8 cellular contexts compared by ENCODE assay signal in the genomic region with DNA sequence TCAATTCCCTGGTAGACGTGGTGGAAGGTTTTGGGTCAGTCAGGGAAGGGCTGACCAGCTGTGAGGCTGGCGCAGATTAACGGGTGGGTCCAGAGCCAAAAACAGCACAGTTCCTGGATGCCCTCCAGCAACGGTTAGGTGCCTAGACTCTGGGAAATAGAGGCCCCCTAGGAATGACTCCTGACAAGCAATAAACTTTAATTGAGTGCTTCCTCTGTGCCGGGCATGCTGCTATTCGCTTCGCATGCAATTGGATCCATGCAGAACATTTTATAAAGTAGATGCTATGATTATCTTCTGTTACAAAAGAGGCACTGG. TPM values are rescaled to one million over a fixed set of nuclear protein-coding genes. Genes with fewer than 3 reads are reported as not detected.
DNase-seq lines count a peak whose midpoint lies in the region; ATAC-seq, FAIRE-seq and TF ChIP-seq lines count a peak whose summit lies in the region.

No MANE protein-coding gene starts in this region.

- H3K27me3 ChIP-seq in K562 (ENCODE audit: control insufficient read depth in 2 of 2, insufficient read depth in 2 of 2, low read length in 2 of 2), result no peaks in the 10 kb centered on the region
- no peaks in the 10 kb centered on the region for H3K27me3 ChIP-seq in keratinocyte (ENCODE audit: control insufficient read depth, extremely low read depth, insufficient read depth, low read length)
- H3K27me3 ChIP-seq in stomach, result no peaks in the 10 kb centered on the region

- H3K9me3 ChIP-seq in K562 (replicated peaks; ENCODE audit: control insufficient read depth, insufficient read depth, low read depth, low read length) (no peaks in the 10 kb centered on the region), keratinocyte (ENCODE audit: control insufficient read depth, low read depth, low read length) (no peaks in the 10 kb centered on the region), stomach (peaks cover 0 to 14% (median 0%) of the 10 kb centered on the region in 4 donors)

- H4K20me1 ChIP-seq in K562 (replicated peaks; ENCODE audit: control insufficient read depth, insufficient read depth, low read length) (no peaks in the 10 kb centered on the region), keratinocyte (ENCODE audit: control insufficient read depth, extremely low read depth, insufficient read depth, low read length) (no peaks in the 10 kb centered on the region)

- ATAC-seq in K562 (no peak), GM21723 (IDR thresholded peaks at IDR 0.05; ENCODE audit: unreplicated experiment) (no peak)

- DNase-seq in DMS 273 (lab: John Stamatoyannopoulos, UW; ENCODE audit: unreplicated experiment), result peak; percentile 72
- peak; percentile 84 for DNase-seq in M059J (ENCODE audit: low read depth)
- DNase-seq in K562 (ENCODE audit: extremely low read depth in 1 of 4, low spot score in 3 of 4), result peak in 1 of 4 experiments; percentile 28
- DNase-seq in keratinocyte (ENCODE audit: low read depth, low spot score), result no peak
- peak; percentile 50 for DNase-seq in stomach
- no peak for DNase-seq in medulla oblongata (ENCODE audit: extremely low spot score)
- no peak for DNase-seq in SIG-M5 (lab: John Stamatoyannopoulos, UW)

- no peak for FAIRE-seq in K562 (lab: Jason Lieb, UNC)
- FAIRE-seq in keratinocyte (lab: Jason Lieb, UNC), result no peak

- no peak for TF ChIP-seq RAD21 in K562 (CRISPR knock-in tag; conservative IDR thresholded peaks at IDR 0.05 in 1 of 2, IDR thresholded peaks at IDR 0.05 in 1 of 2)

- H3K4me1 ChIP-seq in K562 (replicated peaks in 1 of 2; ENCODE audit: control insufficient read depth in 2 of 2, insufficient read depth in 2 of 2, low read length in 2 of 2) (peaks cover 12 to 26% of the 10 kb centered on the region in 2 experiments), keratinocyte (ENCODE audit: control insufficient read depth, extremely low read depth, insufficient read depth, low read length) (peaks cover 3% of the 10 kb centered on the region), stomach (peaks cover 9 to 32% (median 21%) of the 10 kb centered on the region in 4 donors)

- peaks cover 13% of the 10 kb centered on the region; the same call in 1 of the 3 replicates for H3K36me3 ChIP-seq in K562 (ENCODE audit: control insufficient read depth, insufficient read depth, low read length)
- peaks cover 0 to 4% of the 10 kb centered on the region in 2 experiments for H3K36me3 ChIP-seq in keratinocyte (ENCODE audit: control insufficient read depth in 2 of 2, extremely low read depth in 1 of 2, insufficient read depth in 2 of 2, low read length in 2 of 2)
- H3K36me3 ChIP-seq in stomach, result peaks cover 0 to 19% (median 12%) of the 10 kb centered on the region in 4 donors

- H3K9me1 ChIP-seq in K562 (ENCODE audit: control insufficient read depth, insufficient read depth, low read length) (no peaks in the 10 kb centered on the region), keratinocyte (ENCODE audit: control insufficient read depth, extremely low read depth, insufficient read depth, low read length) (no peaks in the 10 kb centered on the region)

- H3K4me3 ChIP-seq in K562, result peak overlapping the region; percentile 54
- peak overlapping the region; percentile 61 to 77 (median 67) for H3K4me3 ChIP-seq in keratinocyte (ENCODE audit: control insufficient read depth in 2 of 3, extremely low read depth in 1 of 3, insufficient read depth in 2 of 3, low read depth in 1 of 3, low read length in 3 of 3)
- peak overlapping the region; percentile 61 to 79 (median 64) for H3K4me3 ChIP-seq in stomach

- dilution Hi-C loops in keratinocyte (cut with MboI; ENCODE audit: extremely low pct_ligation_motif_present, low sequenced_read_pairs), result no loop called here

- peak overlapping the region; percentile 78 to 89; a peak in 3 of 4 replicates for H3K9ac ChIP-seq in K562 (ENCODE audit: insufficient read depth in 1 of 2, low read depth in 2 of 2, low read length in 2 of 2)
- peak overlapping the region; percentile 78 for H3K9ac ChIP-seq in keratinocyte (ENCODE audit: control insufficient read depth, extremely low read depth, insufficient read depth, low read length)

- H3K79me2 ChIP-seq in K562 (ENCODE audit: control insufficient read depth, insufficient read depth, low read length), result peaks cover 33% of the 10 kb centered on the region
- peaks cover 4% of the 10 kb centered on the region for H3K79me2 ChIP-seq in keratinocyte (ENCODE audit: control insufficient read depth, insufficient read depth, low read length)

- TF ChIP-seq POLR2A in K562 (conservative IDR thresholded peaks at IDR 0.05) (no peak), stomach (IDR thresholded peaks at IDR 0.05) (no peak)

- TF ChIP-seq CTCF in K562 (IDR thresholded peaks at IDR 0.05 in 2 of 3, conservative IDR thresholded peaks at IDR 0.05 in 1 of 3; ENCODE audit: insufficient read depth in 2 of 3, low read depth in 1 of 3, low read length in 3 of 3) (no peak), keratinocyte (optimal IDR thresholded peaks at IDR 0.05 in 1 of 3, IDR thresholded peaks at IDR 0.05 in 1 of 3, conservative IDR thresholded peaks at IDR 0.05 in 1 of 3; ENCODE audit: extremely low read depth in 1 of 3, insufficient read depth in 2 of 3, low read length in 3 of 3) (no peak), stomach (IDR thresholded peaks at IDR 0.05) (no peak)

- H2AFZ ChIP-seq in K562 (ENCODE audit: low read depth, low read length) (peak overlapping the region; percentile 97), keratinocyte (ENCODE audit: control insufficient read depth, low read length) (peak overlapping the region; percentile 2)

- CTCF ChIA-PET in K562 (lab: Yijun Ruan, JAX; ENCODE audit: low intra/inter-chr PET ratio), result no interaction called here

- in situ Hi-C loops in K562 (cut with MboI), result no loop called here

- POLR2A ChIA-PET in K562 (lab: Yijun Ruan, JAX), result no interaction called here

- WGBS in K562 (ENCODE audit: insufficient coverage, low coverage, missing lambda C conversion rate), result 24% methylated on average over 7 of the region's 7 CpGs
- 13 to 45% (median 24%) methylated on average over 6 to 7 of the region's 7 CpGs for WGBS in stomach, 5 donors

- BruUV-seq in K562 (replicated peaks; lab: Mats Ljungman, UMichigan), result no TSS peak

- H3K27ac ChIP-seq in K562 (ENCODE audit: extremely low read depth, low read depth, low read length) (peak overlapping the region; percentile 72), keratinocyte (ENCODE audit: control insufficient read depth, insufficient read depth, low read length) (peak overlapping the region; percentile 68), stomach (peak overlapping the region in 4 of 5 donors; percentile 94 to 96 (median 95))

- intact Hi-C loops in K562 (cut with micrococcal nuclease) (no loop called here), stomach (cut with DNase I; ENCODE audit: low total_unique reads) (no loop called here)

- peak overlapping the region; percentile 84 for H3K4me2 ChIP-seq in K562 (ENCODE audit: insufficient read depth, low read length)
- H3K4me2 ChIP-seq in keratinocyte (ENCODE audit: control insufficient read depth, extremely low read depth, insufficient read depth, low read depth, low read length), result peak overlapping the region; percentile 75

- TF ChIP-seq EP300 in K562 (IDR thresholded peaks at IDR 0.05; ENCODE audit: low read length) (no peak), stomach (IDR thresholded peaks at IDR 0.05) (no peak)

RNA-seq across cellular contexts. Expression of a gene that starts 0.7 kb away (rescaled TPM):
- 7.6 and 8.6 TPM in 2 replicates for total RNA-seq in M059J (2014; rRNA removed; shearing (Covaris generic))
- 9.9 and 26.9 TPM in 2 replicates for total RNA-seq in K562 (2011; cell fraction: chromatin; rRNA removed; ENCODE audit: low replicate concordance)
- total RNA-seq in K562 (2011; cell fraction: nucleolus; rRNA removed), result 4.0 and 7.2 TPM in 2 replicates
- total RNA-seq in K562 (2011; cell fraction: nucleoplasm; rRNA removed), result 12.3 and 16.6 TPM in 2 replicates
- 2.6 and 3.2 TPM in 2 replicates for total RNA-seq in K562 (2014; rRNA removed)
- total RNA-seq in K562 (2014; rRNA removed; fragmentation: Illumina TruSeq; extraction: Trizol), result 5.6 and 6.0 TPM in 2 replicates
- total RNA-seq in K562 (2015; rRNA removed; fragmentation: Illumina TruSeq; extraction: Trizol), result 5.7 TPM in 2 replicates
- 3.4 TPM in 2 replicates for total RNA-seq in K562 (2021)
- polyA plus RNA-seq in K562 (2011; rRNA removed), result 7.9 and 8.4 TPM in 2 replicates
- 1.1 and 3.0 TPM in 2 replicates for polyA plus RNA-seq in K562 (2011; cell fraction: cytosol; rRNA removed)
- 17.5 and 24.9 TPM in 2 replicates for polyA plus RNA-seq in K562 (2011; cell fraction: nucleus; rRNA removed)
- 1.7 and 3.5 TPM in 2 replicates for polyA plus RNA-seq in K562 (2012)
- 4.6 and 4.7 TPM in 2 replicates for polyA plus RNA-seq in K562 (2014; fragmentation: Illumina TruSeq; extraction: Trizol)
- polyA plus RNA-seq in K562 (2014; fragmentation: Nextera tagmentation; extraction: Ambion mirVana), result 1 to 10 TPM; 1.4 to 4.2 TPM
- 3.9 and 4.3 TPM in 2 replicates for polyA plus RNA-seq in K562 (2014; rRNA removed)
- 7.4 and 11.1 TPM in 2 replicates for polyA minus RNA-seq in K562 (2011; rRNA and poly(A)+ RNA removed)
- polyA minus RNA-seq in K562 (2011; cell fraction: cytosol; rRNA and poly(A)+ RNA removed), result 1.9 and 2.0 TPM in 2 replicates
- polyA minus RNA-seq in K562 (2011; cell fraction: nucleus; rRNA and poly(A)+ RNA removed), result 11.7 and 24.3 TPM in 2 replicates
- 2.5 to 5.7 TPM (median 5.3 TPM) in 3 replicates for polyA plus RNA-seq in keratinocyte
- 4.5 TPM for polyA plus RNA-seq in keratinocyte (2011; ENCODE audit: low read depth)
- 1.4 and 3.1 TPM in 2 replicates for polyA plus RNA-seq in keratinocyte (2011; cell fraction: cytosol; rRNA removed)
- polyA plus RNA-seq in keratinocyte (2011; cell fraction: nucleus; rRNA removed), result 9.3 and 11.4 TPM in 2 replicates
- 1.9 and 2.3 TPM in 2 replicates for polyA plus RNA-seq in keratinocyte (2012; ENCODE audit: low replicate concordance)
- 3.3 to 5.0 TPM in 2 of 3 replicates, not detected in the other for polyA minus RNA-seq in keratinocyte
- 1.7 TPM for polyA minus RNA-seq in keratinocyte (2011; cell fraction: cytosol; rRNA and poly(A)+ RNA removed)
- 3.7 and 7.1 TPM in 2 replicates for polyA minus RNA-seq in keratinocyte (2011; cell fraction: nucleus; rRNA and poly(A)+ RNA removed)
- total RNA-seq in stomach, result 10 to 100 TPM in 4 of 5 donors, 1 to 10 TPM in 1; 1.8 to 16.5 (median 11.9) TPM
- polyA plus RNA-seq in stomach, result 1 to 10 TPM in 1 of 3 donors, under 1 TPM in 2; 0.92 to 2.2 (median 0.93) TPM

RNA-seq across cellular contexts. Expression of a gene that starts 1.4 kb away (rescaled TPM):
- 6.9 and 16.0 TPM in 2 replicates for total RNA-seq in M059J (2014; rRNA removed; shearing (Covaris generic))
- 8.5 and 13.4 TPM in 2 replicates for total RNA-seq in K562 (2011; cell fraction: chromatin; rRNA removed; ENCODE audit: low replicate concordance)
- total RNA-seq in K562 (2011; cell fraction: nucleolus; rRNA removed), result 5.8 and 7.2 TPM in 2 replicates
- total RNA-seq in K562 (2011; cell fraction: nucleoplasm; rRNA removed), result 9.5 and 10.4 TPM in 2 replicates
- total RNA-seq in K562 (2014; rRNA removed) (3.0 and 4.0 TPM in 2 replicates), K562 (2014; rRNA removed; fragmentation: Illumina TruSeq; extraction: Trizol) (4.4 and 4.7 TPM in 2 replicates), K562 (2015; rRNA removed; fragmentation: Illumina TruSeq; extraction: Trizol) (4.9 and 5.7 TPM in 2 replicates), K562 (2021) (3.2 and 4.2 TPM in 2 replicates), stomach (10 to 100 TPM in 3 of 5 donors, 1 to 10 TPM in 2; 1.8 to 30.4 (median 12.2) TPM)
- polyA plus RNA-seq in K562 (2011; rRNA removed) (6.3 and 6.5 TPM in 2 replicates), K562 (2014; fragmentation: Illumina TruSeq; extraction: Trizol) (3.7 and 4.1 TPM in 2 replicates), K562 (2014; fragmentation: Nextera tagmentation; extraction: Ambion mirVana) (1 to 10 TPM; 1.6 to 1.7 TPM), K562 (2014; rRNA removed) (3.0 and 3.8 TPM in 2 replicates), keratinocyte (2.5 to 6.0 TPM (median 5.3 TPM) in 3 replicates), stomach (1 to 10 TPM; 4.0 to 8.3 (median 5.3) TPM)
- polyA plus RNA-seq in K562 (2011; cell fraction: cytosol; rRNA removed), result 1.7 and 2.7 TPM in 2 replicates
- polyA plus RNA-seq in K562 (2011; cell fraction: nucleus; rRNA removed), result 10.6 and 13.7 TPM in 2 replicates
- 3.2 and 5.5 TPM in 2 replicates for polyA plus RNA-seq in K562 (2012)
- polyA minus RNA-seq in K562 (2011; rRNA and poly(A)+ RNA removed), result 5.6 and 8.0 TPM in 2 replicates
- polyA minus RNA-seq in K562 (2011; cell fraction: cytosol; rRNA and poly(A)+ RNA removed), result 2.4 and 2.5 TPM in 2 replicates
- polyA minus RNA-seq in K562 (2011; cell fraction: nucleus; rRNA and poly(A)+ RNA removed), result 9.7 and 17.1 TPM in 2 replicates
- polyA plus RNA-seq in keratinocyte (2011; ENCODE audit: low read depth), result 1.2 TPM
- 1.6 and 3.8 TPM in 2 replicates for polyA plus RNA-seq in keratinocyte (2011; cell fraction: cytosol; rRNA removed)
- 10.4 and 13.1 TPM in 2 replicates for polyA plus RNA-seq in keratinocyte (2011; cell fraction: nucleus; rRNA removed)
- polyA plus RNA-seq in keratinocyte (2012; ENCODE audit: low replicate concordance), result 2.1 and 3.8 TPM in 2 replicates
- polyA minus RNA-seq in keratinocyte, result 1.2 to 3.8 TPM (median 2.5 TPM) in 3 replicates
- 2.1 TPM for polyA minus RNA-seq in keratinocyte (2011; cell fraction: cytosol; rRNA and poly(A)+ RNA removed)
- polyA minus RNA-seq in keratinocyte (2011; cell fraction: nucleus; rRNA and poly(A)+ RNA removed), result 5.4 and 7.8 TPM in 2 replicates

RNA-seq across cellular contexts. Expression of a gene that starts 36.0 kb away (rescaled TPM):
- total RNA-seq in M059J (2014; rRNA removed; shearing (Covaris generic)), result not detected in 2 replicates
- not detected in 2 replicates for total RNA-seq in K562 (2011; cell fraction: chromatin; rRNA removed; ENCODE audit: low replicate concordance)
- total RNA-seq in K562 (2011; cell fraction: nucleolus; rRNA removed), result not detected in 2 replicates
- not detected in 2 replicates for total RNA-seq in K562 (2011; cell fraction: nucleoplasm; rRNA removed)
- not detected in 2 replicates for total RNA-seq in K562 (2014; rRNA removed)
- total RNA-seq in K562 (2014; rRNA removed; fragmentation: Illumina TruSeq; extraction: Trizol), result not detected in 2 replicates
- not detected in 2 replicates for total RNA-seq in K562 (2015; rRNA removed; fragmentation: Illumina TruSeq; extraction: Trizol)
- total RNA-seq in K562 (2021), result not detected in 2 replicates
- polyA plus RNA-seq in K562 (2011; rRNA removed), result not detected in 2 replicates
- not detected in 2 replicates for polyA plus RNA-seq in K562 (2011; cell fraction: cytosol; rRNA removed)
- polyA plus RNA-seq in K562 (2011; cell fraction: nucleus; rRNA removed), result not detected in 2 replicates
- not detected in 2 replicates for polyA plus RNA-seq in K562 (2012)
- not detected in 2 replicates for polyA plus RNA-seq in K562 (2014; fragmentation: Illumina TruSeq; extraction: Trizol)
- not detected for polyA plus RNA-seq in K562 (2014; fragmentation: Nextera tagmentation; extraction: Ambion mirVana)
- not detected in 2 replicates for polyA plus RNA-seq in K562 (2014; rRNA removed)
- polyA minus RNA-seq in K562 (2011; rRNA and poly(A)+ RNA removed), result not detected in 2 replicates
- polyA minus RNA-seq in K562 (2011; cell fraction: cytosol; rRNA and poly(A)+ RNA removed), result not detected in 2 replicates
- polyA minus RNA-seq in K562 (2011; cell fraction: nucleus; rRNA and poly(A)+ RNA removed), result not detected in 2 replicates
- polyA plus RNA-seq in keratinocyte, result not detected in 3 replicates
- not detected for polyA plus RNA-seq in keratinocyte (2011; ENCODE audit: low read depth)
- polyA plus RNA-seq in keratinocyte (2011; cell fraction: cytosol; rRNA removed), result not detected in 2 replicates
- not detected in 2 replicates for polyA plus RNA-seq in keratinocyte (2011; cell fraction: nucleus; rRNA removed)
- not detected in 2 replicates for polyA plus RNA-seq in keratinocyte (2012; ENCODE audit: low replicate concordance)
- not detected in 3 replicates for polyA minus RNA-seq in keratinocyte
- polyA minus RNA-seq in keratinocyte (2011; cell fraction: cytosol; rRNA and poly(A)+ RNA removed), result not detected
- not detected in 2 replicates for polyA minus RNA-seq in keratinocyte (2011; cell fraction: nucleus; rRNA and poly(A)+ RNA removed)
- total RNA-seq in stomach, result not detected
- polyA plus RNA-seq in stomach, result not detected

Comparison
In these comparisons a context has a peak if more than half of its experiments do, and no peak if none do; other contexts are left out.
1. DNase-seq: peak in DMS 273 (single experiment), M059J (single experiment) and stomach (single experiment); none in keratinocyte (single experiment), medulla oblongata (single experiment) and SIG-M5 (single experiment).
2. Peak in every context shown above with its lines, with median percentiles within 50 percentile points of each other: H3K27ac ChIP-seq and H3K4me3 ChIP-seq.